Comparison of ENCODE assay signal across 8 cellular contexts in genomic region chr7:42931447-42931833, GRCh38. TPM values are rescaled to one million over a fixed set of nuclear protein-coding genes. Genes with fewer than 3 reads are reported as not detected.
DNase-seq lines count a peak whose midpoint lies in the region; ATAC-seq and TF ChIP-seq lines count a peak whose summit lies in the region.

No MANE protein-coding gene starts in this region.

- BruUV-seq in mammary epithelial cell (replicated peaks; lab: Mats Ljungman, UMichigan), result TSS peak; percentile 70

- WGBS in mammary epithelial cell (ENCODE audit: low coverage, missing lambda C conversion rate), result 3% methylated on average over 8 of the region's 12 CpGs

- H3K9me3 ChIP-seq in mammary epithelial cell (replicated peaks; ENCODE audit: insufficient read depth, low read length) (no peaks in the 10 kb centered on the region), muscle layer of colon (ENCODE audit: low read length) (no peaks in the 10 kb centered on the region)

- TF ChIP-seq CTCF in AG10803 (conservative IDR thresholded peaks at IDR 0.05; ENCODE audit: low read length) (no peak), mammary epithelial cell (conservative IDR thresholded peaks at IDR 0.05 in 1 of 2, IDR thresholded peaks at IDR 0.05 in 1 of 2; ENCODE audit: extremely low read depth in 1 of 2, insufficient read depth in 1 of 2, low read depth in 1 of 2, low read length in 2 of 2) (no peak)

- peak overlapping the region; percentile 95 for H3K9ac ChIP-seq in mammary epithelial cell (ENCODE audit: insufficient read depth, low read length)
- H3K9ac ChIP-seq in muscle layer of colon (ENCODE audit: low read length), result peak overlapping the region; percentile 97

- H4K20me1 ChIP-seq in mammary epithelial cell (ENCODE audit: insufficient read depth, low read length), result no peaks in the 10 kb centered on the region

- dilution Hi-C loops in mammary epithelial cell (cut with HindIII; ENCODE audit: low sequenced_read_pairs), result no loop called here

- intact Hi-C loops in mammary epithelial cell (cut with micrococcal nuclease), result no loop called here

- H3K4me2 ChIP-seq in mammary epithelial cell (ENCODE audit: insufficient read depth, low read depth, low read length), result peak overlapping the region; percentile 74

- CTCF ChIA-PET in mammary epithelial cell (lab: Charles Lee; ENCODE audit: low non-redundant PET), result no interaction called here

- H3K79me2 ChIP-seq in mammary epithelial cell (ENCODE audit: insufficient read depth, low read length), result peaks cover 98% of the 10 kb centered on the region

- peaks cover 29% of the 10 kb centered on the region for H3K4me1 ChIP-seq in mammary epithelial cell (ENCODE audit: insufficient read depth, low read length)
- peaks cover 32% of the 10 kb centered on the region for H3K4me1 ChIP-seq in muscle layer of colon (ENCODE audit: insufficient read depth, low read length)

- H3K27me3 ChIP-seq in mammary epithelial cell (ENCODE audit: insufficient read depth, low read length), result no peaks in the 10 kb centered on the region
- no peaks in the 10 kb centered on the region for H3K27me3 ChIP-seq in muscle layer of colon (ENCODE audit: control insufficient read depth in 1 of 2, insufficient read depth in 2 of 2, low read length in 2 of 2)

- DNase-seq in AG10803 (ENCODE audit: low read depth) (no peak), KBM-7 (peak; percentile 11), mammary epithelial cell (no peak), NCI-H226 (no peak)

- peak overlapping the region; percentile 94 for H2AFZ ChIP-seq in mammary epithelial cell (ENCODE audit: low read depth, low read length)

- H3K27ac ChIP-seq in mammary epithelial cell (ENCODE audit: insufficient read depth, low read depth, low read length) (peak overlapping the region; percentile 91), muscle layer of colon (ENCODE audit: low read depth, low read length) (peak overlapping the region; percentile 29)

- H3K36me3 ChIP-seq in mammary epithelial cell (ENCODE audit: insufficient read depth, low read length) (peaks cover 18% of the 10 kb centered on the region), muscle layer of colon (ENCODE audit: insufficient read depth, low read length) (peaks cover 13% of the 10 kb centered on the region)

- no peak for ATAC-seq in HG03520 (IDR thresholded peaks at IDR 0.05; ENCODE audit: unreplicated experiment)
- no peak for ATAC-seq in HG03442 (IDR thresholded peaks at IDR 0.05; ENCODE audit: unreplicated experiment)
- no peak for ATAC-seq in HG03460 (IDR thresholded peaks at IDR 0.05; ENCODE audit: unreplicated experiment)

- H3K4me3 ChIP-seq in AG10803 (ENCODE audit: low read length) (peak overlapping the region; percentile 81), mammary epithelial cell (replicated peaks in 1 of 3; ENCODE audit: insufficient read depth in 1 of 3, low read depth in 2 of 3, low read length in 3 of 3) (peak overlapping the region; percentile 78 to 92 (median 79)), muscle layer of colon (ENCODE audit: low read depth in 1 of 2, low read length in 2 of 2) (peak overlapping the region; percentile 70 to 87)

- in situ Hi-C loops in KBM-7 (cut with MboI; ENCODE audit: low pct_unique_long_range_greater_than_20kb, low sequenced_read_pairs), result no loop called here
- in situ Hi-C loops in mammary epithelial cell (cut with MboI; ENCODE audit: low sequenced_read_pairs in 2 of 2), result loop anchor here in 1 of 2 donors (10.0 to 25.0 kb wide), 2 partner anchors 333 to 531 kb away; no protein-coding TSS in a partner anchor

RNA-seq across cellular contexts. Expression of gene PSMA2, which starts 0.5 kb away (rescaled TPM):
- 10 to 100 TPM; 54.0 to 97.0 TPM for total RNA-seq in mammary epithelial cell
- polyA plus RNA-seq in mammary epithelial cell, result 140 TPM
- 10.1 TPM for polyA minus RNA-seq in mammary epithelial cell

RNA-seq across cellular contexts. Expression of gene MRPL32, which starts 0.7 kb away (rescaled TPM):
- total RNA-seq in mammary epithelial cell, result 10 to 100 TPM; 29.2 to 77.0 TPM
- polyA plus RNA-seq in mammary epithelial cell, result 66.5 TPM
- 0.93 TPM for polyA minus RNA-seq in mammary epithelial cell

RNA-seq across cellular contexts. Expression of gene C7orf25, which starts 19.6 kb away (rescaled TPM):
- total RNA-seq in mammary epithelial cell, result 1 to 10 TPM; 7.0 to 8.2 TPM
- 6.1 TPM for polyA plus RNA-seq in mammary epithelial cell
- 2.5 TPM for polyA minus RNA-seq in mammary epithelial cell
